ENCODE assay signal across 8 cellular contexts in the genomic region with DNA sequence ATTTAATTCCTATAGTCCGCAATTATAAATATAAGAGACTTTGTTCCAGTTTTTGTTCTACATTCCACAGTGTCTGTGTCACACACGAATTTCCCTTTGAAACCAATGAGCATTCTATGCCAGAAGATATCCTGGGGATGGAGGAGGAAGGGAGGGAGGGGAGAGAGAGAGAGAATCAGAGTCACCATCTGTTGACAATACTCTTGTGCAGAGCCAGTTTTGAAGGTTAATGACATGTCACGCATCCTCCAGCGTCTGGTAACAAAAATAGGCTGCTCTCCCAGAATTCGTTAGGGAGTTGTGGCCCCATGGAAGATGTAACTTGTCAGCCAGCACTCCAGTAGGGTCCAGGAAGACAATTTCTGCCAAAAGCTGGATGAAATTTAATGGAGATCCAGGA.
DNase-seq lines count a peak whose midpoint lies in the region; ATAC-seq and TF ChIP-seq lines count a peak whose summit lies in the region.

No MANE protein-coding gene starts in this region.

- no peaks in the 10 kb centered on the region for H3K27me3 ChIP-seq in neural progenitor cell

- H4K20me1 ChIP-seq in neural progenitor cell (ENCODE audit: low read depth): no peaks in the 10 kb centered on the region

- ATAC-seq in HG03280 (IDR thresholded peaks at IDR 0.05; ENCODE audit: unreplicated experiment) (no peak), HG02973 (IDR thresholded peaks at IDR 0.05; ENCODE audit: unreplicated experiment) (no peak)

- H3K9me3 Mint-ChIP-seq in endothelial cell (ENCODE audit: unreplicated experiment) (no peaks in the 10 kb centered on the region), neural progenitor cell (peaks cover 5% of the 10 kb centered on the region)

- peak overlapping the region; percentile 36 for H3K27ac Mint-ChIP-seq in endothelial cell (ENCODE audit: unreplicated experiment)
- H3K27ac Mint-ChIP-seq in neural progenitor cell: peak overlapping the region; percentile 9

- H3K9me3 ChIP-seq in neural progenitor cell (ENCODE audit: low read depth): no peaks in the 10 kb centered on the region

- peaks cover 2% of the 10 kb centered on the region for H3K27me3 Mint-ChIP-seq in endothelial cell (ENCODE audit: unreplicated experiment)
- no peaks in the 10 kb centered on the region for H3K27me3 Mint-ChIP-seq in neural progenitor cell (ENCODE audit: insufficient read depth, low read depth)

- H3K79me2 ChIP-seq in neural progenitor cell (ENCODE audit: low read depth): no peaks in the 10 kb centered on the region

- no peak overlapping the region for H3K4me3 ChIP-seq in neural progenitor cell

- no peaks in the 10 kb centered on the region for H3K36me3 ChIP-seq in neural progenitor cell

- H3K4me2 ChIP-seq in neural progenitor cell: no peak overlapping the region

- peaks cover 15% of the 10 kb centered on the region for H3F3A ChIP-seq in neural progenitor cell (ENCODE audit: low read depth)

- peaks cover 42% of the 10 kb centered on the region for H3K4me1 Mint-ChIP-seq in endothelial cell (ENCODE audit: unreplicated experiment)
- peaks cover 57% of the 10 kb centered on the region for H3K4me1 Mint-ChIP-seq in neural progenitor cell

- H3K4me3 Mint-ChIP-seq in endothelial cell (ENCODE audit: unreplicated experiment) (no peak overlapping the region), neural progenitor cell (no peak overlapping the region)

- no peak overlapping the region for H3K27ac ChIP-seq in neural progenitor cell

- peak; percentile 95 for DNase-seq in DMS53 (lab: John Stamatoyannopoulos, UW)
- peak; percentile 93 to 96 for DNase-seq in NCI-H446 (lab: John Stamatoyannopoulos, UW)
- DNase-seq in endothelial cell (ENCODE audit: low spot score): no peak
- DNase-seq in neural progenitor cell (ENCODE audit: low spot score): no peak
- no peak for DNase-seq in SKM-1 treated with dmso at 0.1 percent for 144 hours (lab: John Stamatoyannopoulos, UW; ENCODE audit: unreplicated experiment)
- DNase-seq in epidermal melanocyte (ENCODE audit: insufficient read length, low spot score): no peak

- H3K36me3 Mint-ChIP-seq in endothelial cell (ENCODE audit: low read depth, unreplicated experiment) (no peaks in the 10 kb centered on the region), neural progenitor cell (no peaks in the 10 kb centered on the region)

- H3K9ac ChIP-seq in neural progenitor cell: no peak overlapping the region

- no peak for TF ChIP-seq CTCF in endothelial cell (IDR thresholded peaks at IDR 0.05; ENCODE audit: unreplicated experiment)
- TF ChIP-seq CTCF in neural progenitor cell (IDR thresholded peaks at IDR 0.05): no peak

- H2AFZ ChIP-seq in neural progenitor cell (replicated peaks): no peak overlapping the region

- peaks cover 24% of the 10 kb centered on the region for H3K4me1 ChIP-seq in neural progenitor cell

Comparison
In these comparisons a context has a peak if more than half of its experiments do, and no peak if none do; other contexts are left out.
1. DNase-seq: peak in DMS53 (single experiment) and NCI-H446 (2 of 2); none in endothelial cell (single experiment), neural progenitor cell (single experiment), SKM-1 treated with dmso at 0.1 percent for 144 hours (single experiment) and epidermal melanocyte (single experiment).